ENCODE assay signal across 8 cellular contexts in genomic region chr6:72624557-72625160, GRCh38. TPM values are rescaled to one million over a fixed set of nuclear protein-coding genes. Genes with fewer than 3 reads are reported as not detected.
DNase-seq lines count a peak whose midpoint lies in the region; ATAC-seq lines count a peak whose summit lies in the region.

No MANE protein-coding gene starts in this region.

- no peaks in the 10 kb centered on the region for H3K9me3 Mint-ChIP-seq in stimulated activated effector memory CD8-positive, alpha-beta T cell treated with anti-CD3 and anti-CD28 coated beads, Interleukin-12 subunit alpha, Interleukin-12 subunit beta, amount 100 ng/mL, for 72 hours

- no peak for ATAC-seq in HG03135 (IDR thresholded peaks at IDR 0.05; ENCODE audit: unreplicated experiment)
- no peak for ATAC-seq in HG02973 (IDR thresholded peaks at IDR 0.05; ENCODE audit: unreplicated experiment)
- ATAC-seq in stimulated activated effector memory CD8-positive, alpha-beta T cell treated with anti-CD3 and anti-CD28 coated beads, Interleukin-12 subunit alpha, Interleukin-12 subunit beta, amount 100 ng/mL, for 72 hours: no peak

- peak; percentile 56 for DNase-seq in D341Med (ENCODE audit: low spot score)
- DNase-seq in HT1080 (ENCODE audit: low read depth): peak; percentile 31
- DNase-seq in SKM-1 treated with dmso at 0.1 percent for 144 hours (lab: John Stamatoyannopoulos, UW; ENCODE audit: unreplicated experiment): peak; percentile 36
- DNase-seq in globus pallidus (ENCODE audit: low spot score): peak; percentile 10
- DNase-seq in NCI-H226: no peak
- DNase-seq in stimulated activated effector memory CD8-positive, alpha-beta T cell treated with anti-CD3 and anti-CD28 coated beads, Interleukin-12 subunit alpha, Interleukin-12 subunit beta, amount 100 ng/mL, for 72 hours (ENCODE audit: low spot score in 2 of 2): no peak

- H3K36me3 Mint-ChIP-seq in stimulated activated effector memory CD8-positive, alpha-beta T cell treated with anti-CD3 and anti-CD28 coated beads, Interleukin-12 subunit alpha, Interleukin-12 subunit beta, amount 100 ng/mL, for 72 hours: peaks cover 6% of the 10 kb centered on the region

- H3K4me1 Mint-ChIP-seq in stimulated activated effector memory CD8-positive, alpha-beta T cell treated with anti-CD3 and anti-CD28 coated beads, Interleukin-12 subunit alpha, Interleukin-12 subunit beta, amount 100 ng/mL, for 72 hours: peaks cover 45% of the 10 kb centered on the region

- H3K4me3 Mint-ChIP-seq in stimulated activated effector memory CD8-positive, alpha-beta T cell treated with anti-CD3 and anti-CD28 coated beads, Interleukin-12 subunit alpha, Interleukin-12 subunit beta, amount 100 ng/mL, for 72 hours: no peak overlapping the region

- no peak overlapping the region for H3K27ac Mint-ChIP-seq in stimulated activated effector memory CD8-positive, alpha-beta T cell treated with anti-CD3 and anti-CD28 coated beads, Interleukin-12 subunit alpha, Interleukin-12 subunit beta, amount 100 ng/mL, for 72 hours

RNA-seq across cellular contexts. Expression of gene KCNQ5, which starts 2.8 kb away (rescaled TPM):
- 6.9 and 11.3 TPM in 2 replicates for total RNA-seq in HT1080 (2014; rRNA removed; shearing (Covaris generic))
- 4.4 and 5.3 TPM in 2 replicates for polyA plus RNA-seq in HT1080 (2015; cell fraction: cytosol; rRNA removed)
- 4.7 and 5.1 TPM in 2 replicates for polyA plus RNA-seq in HT1080 (2015; cell fraction: nucleus; rRNA removed)

Comparison
In these comparisons a context has a peak if more than half of its experiments do, and no peak if none do; other contexts are left out.
1. DNase-seq: peak in D341Med (single experiment), HT1080 (single experiment), SKM-1 treated with dmso at 0.1 percent for 144 hours (single experiment) and globus pallidus (single experiment); none in NCI-H226 (single experiment) and stimulated activated effector memory CD8-positive, alpha-beta T cell treated with anti-CD3 and anti-CD28 coated beads, Interleukin-12 subunit alpha, Interleukin-12 subunit beta, amount 100 ng/mL, for 72 hours (0 of 2).